In genomic region chr13:27188239-27188638, GRCh38 we compare ENCODE assay signal across 24 cellular contexts.
"Had no signal": no experiment of that assay in that cellular context is flagged by ENCODE, and none has a peak within 500 bp of the region (broad histone marks: within the 10 kb centered on the region; RNA-seq: fewer than 3 reads in every experiment).

No MANE protein-coding gene starts in this region.

- DNase-seq: activated CD4-positive, alpha-beta T cell treated with anti-CD3 and anti-CD28 coated beads for 36 hours; activated CD4-positive, alpha-beta T cell treated with anti-CD3 and anti-CD28 coated beads, Interleukin-2, amount 50 U/mL, for 4 hours; activated CD4-positive, CD25-positive, alpha-beta regulatory T cell; activated CD8-positive, alpha-beta memory T cell treated with anti-CD3 and anti-CD28 coated beads for 24 hours; activated naive CD8-positive, alpha-beta T cell treated with anti-CD3 and anti-CD28 coated beads, Interleukin-2, amount 50 U/mL, for 24 hours; activated T-cell treated with anti-CD3 and anti-CD28 coated beads, Interleukin-2, amount 50 U/mL, for 24 hours; amygdala; effector CD8-positive, alpha-beta T cell; esophagus squamous epithelium; foreskin melanocyte; heart right ventricle; kidney glomerular epithelial cell; left ventricle myocardium superior; mammary epithelial cell; naive B cell; nephron progenitor cell; stimulated activated CD4-positive, alpha-beta T cell treated with anti-CD3 and anti-CD28 coated beads, Interleukin-15, amount 100 ng/mL, for 24 hours; stimulated activated CD4-positive, alpha-beta T cell treated with anti-CD3 and anti-CD28 coated beads, Interleukin-2, amount 100 ng/mL, for 24 hours; stimulated activated naive CD4-positive, alpha-beta T cell treated with Interleukin-2 at 50 U/mL for 16 hours had no signal

- H3K4me3 ChIP-seq: esophagus squamous epithelium, heart right ventricle, tibial nerve had no signal

- ATAC-seq: activated CD4-positive, alpha-beta T cell treated with anti-CD3 and anti-CD28 coated beads for 36 hours; activated naive CD8-positive, alpha-beta T cell treated with anti-CD3 and anti-CD28 coated beads, Interleukin-2, amount 50 U/mL, for 24 hours; heart right ventricle; left ventricle myocardium superior had no signal

- FAIRE-seq: colon, endometrium had no signal

- H3K27me3 ChIP-seq: esophagus squamous epithelium, heart right ventricle, neutrophil, tibial nerve had no signal

- H3K27ac ChIP-seq: epithelial cell of prostate, esophagus squamous epithelium, heart right ventricle, neutrophil, tibial nerve had no signal

- H3K9me3 ChIP-seq: esophagus squamous epithelium, heart right ventricle, neutrophil, tibial nerve had no signal

- H3K36me3 ChIP-seq: esophagus squamous epithelium, heart right ventricle, neutrophil, tibial nerve had no signal
